2 cellular contexts compared by ENCODE assay signal in genomic region chr22:35592418-35592967, GRCh38.
TF ChIP-seq lines count a peak whose summit lies in the region.

No MANE protein-coding gene starts in this region.

TF ChIP-seq in A549, 52 proteins besides CTCF, POLR2A, EP300 and RAD21:
- TF ChIP-seq, protein P1, sequence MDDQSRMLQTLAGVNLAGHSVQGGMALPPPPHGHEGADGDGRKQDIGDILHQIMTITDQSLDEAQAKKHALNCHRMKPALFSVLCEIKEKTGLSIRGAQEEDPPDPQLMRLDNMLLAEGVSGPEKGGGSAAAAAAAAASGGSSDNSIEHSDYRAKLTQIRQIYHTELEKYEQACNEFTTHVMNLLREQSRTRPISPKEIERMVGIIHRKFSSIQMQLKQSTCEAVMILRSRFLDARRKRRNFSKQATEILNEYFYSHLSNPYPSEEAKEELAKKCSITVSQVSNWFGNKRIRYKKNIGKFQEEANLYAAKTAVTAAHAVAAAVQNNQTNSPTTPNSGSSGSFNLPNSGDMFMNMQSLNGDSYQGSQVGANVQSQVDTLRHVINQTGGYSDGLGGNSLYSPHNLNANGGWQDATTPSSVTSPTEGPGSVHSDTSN (IDR thresholded peaks at IDR 0.05), result no peak
- no peak for TF ChIP-seq HOXB13 (CRISPR knock-in tag; IDR thresholded peaks at IDR 0.05; ENCODE audit: low read depth)
- no peak for TF ChIP-seq FOXS1 (CRISPR knock-in tag; IDR thresholded peaks at IDR 0.05)
- TF ChIP-seq, protein P2, sequence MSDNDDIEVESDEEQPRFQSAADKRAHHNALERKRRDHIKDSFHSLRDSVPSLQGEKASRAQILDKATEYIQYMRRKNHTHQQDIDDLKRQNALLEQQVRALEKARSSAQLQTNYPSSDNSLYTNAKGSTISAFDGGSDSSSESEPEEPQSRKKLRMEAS (IDR thresholded peaks at IDR 0.05), result no peak
- TF ChIP-seq HOXA7 (CRISPR knock-in tag; IDR thresholded peaks at IDR 0.05), result no peak
- TF ChIP-seq EHF (CRISPR knock-in tag; IDR thresholded peaks at IDR 0.05), result no peak
- TF ChIP-seq KDM5A (IDR thresholded peaks at IDR 0.05), result no peak
- TF ChIP-seq MAFK (IDR thresholded peaks at IDR 0.05; ENCODE audit: partially characterized antibody), result no peak
- TF ChIP-seq RFX5 (IDR thresholded peaks at IDR 0.05), result no peak
- TF ChIP-seq, protein P3, sequence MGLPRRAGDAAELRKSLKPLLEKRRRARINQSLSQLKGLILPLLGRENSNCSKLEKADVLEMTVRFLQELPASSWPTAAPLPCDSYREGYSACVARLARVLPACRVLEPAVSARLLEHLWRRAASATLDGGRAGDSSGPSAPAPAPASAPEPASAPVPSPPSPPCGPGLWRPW (IDR thresholded peaks at IDR 0.05), result no peak
- no peak for TF ChIP-seq FOSL2 (IDR thresholded peaks at IDR 0.05)
- TF ChIP-seq FOSL2 (CRISPR knock-in tag; IDR thresholded peaks at IDR 0.05), result no peak

TF ChIP-seq in SK-N-SH treated with all-trans-retinoic acid at 6 μM for 48 hours, 23 proteins besides CTCF, POLR2A, EP300 and RAD21 (continued from another document):
- TF ChIP-seq, protein P4, sequence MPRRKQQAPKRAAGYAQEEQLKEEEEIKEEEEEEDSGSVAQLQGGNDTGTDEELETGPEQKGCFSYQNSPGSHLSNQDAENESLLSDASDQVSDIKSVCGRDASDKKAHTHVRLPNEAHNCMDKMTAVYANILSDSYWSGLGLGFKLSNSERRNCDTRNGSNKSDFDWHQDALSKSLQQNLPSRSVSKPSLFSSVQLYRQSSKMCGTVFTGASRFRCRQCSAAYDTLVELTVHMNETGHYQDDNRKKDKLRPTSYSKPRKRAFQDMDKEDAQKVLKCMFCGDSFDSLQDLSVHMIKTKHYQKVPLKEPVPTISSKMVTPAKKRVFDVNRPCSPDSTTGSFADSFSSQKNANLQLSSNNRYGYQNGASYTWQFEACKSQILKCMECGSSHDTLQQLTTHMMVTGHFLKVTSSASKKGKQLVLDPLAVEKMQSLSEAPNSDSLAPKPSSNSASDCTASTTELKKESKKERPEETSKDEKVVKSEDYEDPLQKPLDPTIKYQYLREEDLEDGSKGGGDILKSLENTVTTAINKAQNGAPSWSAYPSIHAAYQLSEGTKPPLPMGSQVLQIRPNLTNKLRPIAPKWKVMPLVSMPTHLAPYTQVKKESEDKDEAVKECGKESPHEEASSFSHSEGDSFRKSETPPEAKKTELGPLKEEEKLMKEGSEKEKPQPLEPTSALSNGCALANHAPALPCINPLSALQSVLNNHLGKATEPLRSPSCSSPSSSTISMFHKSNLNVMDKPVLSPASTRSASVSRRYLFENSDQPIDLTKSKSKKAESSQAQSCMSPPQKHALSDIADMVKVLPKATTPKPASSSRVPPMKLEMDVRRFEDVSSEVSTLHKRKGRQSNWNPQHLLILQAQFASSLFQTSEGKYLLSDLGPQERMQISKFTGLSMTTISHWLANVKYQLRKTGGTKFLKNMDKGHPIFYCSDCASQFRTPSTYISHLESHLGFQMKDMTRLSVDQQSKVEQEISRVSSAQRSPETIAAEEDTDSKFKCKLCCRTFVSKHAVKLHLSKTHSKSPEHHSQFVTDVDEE (CRISPR knock-in tag; IDR thresholded peaks at IDR 0.05), result no peak
- no peak for TF ChIP-seq ZNF70 (CRISPR knock-in tag; IDR thresholded peaks at IDR 0.05)
- TF ChIP-seq ZFP3 (CRISPR knock-in tag; IDR thresholded peaks at IDR 0.05), result no peak
- no peak for TF ChIP-seq CREB5 (CRISPR knock-in tag; IDR thresholded peaks at IDR 0.05; ENCODE audit: low read depth)
- no peak for TF ChIP-seq ARNTL (CRISPR knock-in tag; IDR thresholded peaks at IDR 0.05; ENCODE audit: borderline replicate concordance, low read depth)
- no peak for TF ChIP-seq TOX (CRISPR knock-in tag; IDR thresholded peaks at IDR 0.05; ENCODE audit: borderline replicate concordance)
- TF ChIP-seq CSRNP3 (CRISPR knock-in tag; IDR thresholded peaks at IDR 0.05), result no peak
- no peak for TF ChIP-seq PATZ1 (CRISPR knock-in tag; IDR thresholded peaks at IDR 0.05; ENCODE audit: borderline replicate concordance)
- no peak for TF ChIP-seq ZC3H10 (CRISPR knock-in tag; IDR thresholded peaks at IDR 0.05)
- no peak for TF ChIP-seq ZNF8 (CRISPR knock-in tag; IDR thresholded peaks at IDR 0.05)
- no peak for TF ChIP-seq RARB (CRISPR knock-in tag; IDR thresholded peaks at IDR 0.05)
- no peak for TF ChIP-seq OSR1 (CRISPR knock-in tag; IDR thresholded peaks at IDR 0.05)
- TF ChIP-seq POU6F1 (CRISPR knock-in tag; IDR thresholded peaks at IDR 0.05; ENCODE audit: borderline replicate concordance, low read depth), result no peak
- no peak for TF ChIP-seq ZFP30 (CRISPR knock-in tag; IDR thresholded peaks at IDR 0.05)
- TF ChIP-seq PPARA (CRISPR knock-in tag; IDR thresholded peaks at IDR 0.05; ENCODE audit: borderline replicate concordance), result no peak
- no peak for TF ChIP-seq SNAI2 (CRISPR knock-in tag; IDR thresholded peaks at IDR 0.05)
- TF ChIP-seq CSDC2 (CRISPR knock-in tag; IDR thresholded peaks at IDR 0.05), result no peak
